ENCODE assay signal across 1 cellular context in genomic region chr20:54078296-54078695, GRCh38.
A peak's percentile ranks its signal among the peaks of the same experiment; 100 is the strongest.
TF ChIP-seq lines count a peak whose summit lies in the region.

No MANE protein-coding gene starts in this region.

TF ChIP-seq in K562, 482 proteins besides CTCF, POLR2A, EP300 and RAD21 (continued from another document):
- no peak for TF ChIP-seq POLR2B (IDR thresholded peaks at IDR 0.05; ENCODE audit: low read depth, partially characterized antibody)
- TF ChIP-seq ZNF121 (CRISPR knock-in tag; conservative IDR thresholded peaks at IDR 0.05) = no peak
- TF ChIP-seq, protein P1, sequence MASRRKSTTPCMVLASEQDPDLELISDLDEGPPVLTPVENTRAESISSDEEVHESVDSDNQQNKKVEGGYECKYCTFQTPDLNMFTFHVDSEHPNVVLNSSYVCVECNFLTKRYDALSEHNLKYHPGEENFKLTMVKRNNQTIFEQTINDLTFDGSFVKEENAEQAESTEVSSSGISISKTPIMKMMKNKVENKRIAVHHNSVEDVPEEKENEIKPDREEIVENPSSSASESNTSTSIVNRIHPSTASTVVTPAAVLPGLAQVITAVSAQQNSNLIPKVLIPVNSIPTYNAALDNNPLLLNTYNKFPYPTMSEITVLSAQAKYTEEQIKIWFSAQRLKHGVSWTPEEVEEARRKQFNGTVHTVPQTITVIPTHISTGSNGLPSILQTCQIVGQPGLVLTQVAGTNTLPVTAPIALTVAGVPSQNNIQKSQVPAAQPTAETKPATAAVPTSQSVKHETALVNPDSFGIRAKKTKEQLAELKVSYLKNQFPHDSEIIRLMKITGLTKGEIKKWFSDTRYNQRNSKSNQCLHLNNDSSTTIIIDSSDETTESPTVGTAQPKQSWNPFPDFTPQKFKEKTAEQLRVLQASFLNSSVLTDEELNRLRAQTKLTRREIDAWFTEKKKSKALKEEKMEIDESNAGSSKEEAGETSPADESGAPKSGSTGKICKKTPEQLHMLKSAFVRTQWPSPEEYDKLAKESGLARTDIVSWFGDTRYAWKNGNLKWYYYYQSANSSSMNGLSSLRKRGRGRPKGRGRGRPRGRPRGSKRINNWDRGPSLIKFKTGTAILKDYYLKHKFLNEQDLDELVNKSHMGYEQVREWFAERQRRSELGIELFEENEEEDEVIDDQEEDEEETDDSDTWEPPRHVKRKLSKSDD (conservative IDR thresholded peaks at IDR 0.05; ENCODE audit: low read length) = no peak
- TF ChIP-seq, protein P2, sequence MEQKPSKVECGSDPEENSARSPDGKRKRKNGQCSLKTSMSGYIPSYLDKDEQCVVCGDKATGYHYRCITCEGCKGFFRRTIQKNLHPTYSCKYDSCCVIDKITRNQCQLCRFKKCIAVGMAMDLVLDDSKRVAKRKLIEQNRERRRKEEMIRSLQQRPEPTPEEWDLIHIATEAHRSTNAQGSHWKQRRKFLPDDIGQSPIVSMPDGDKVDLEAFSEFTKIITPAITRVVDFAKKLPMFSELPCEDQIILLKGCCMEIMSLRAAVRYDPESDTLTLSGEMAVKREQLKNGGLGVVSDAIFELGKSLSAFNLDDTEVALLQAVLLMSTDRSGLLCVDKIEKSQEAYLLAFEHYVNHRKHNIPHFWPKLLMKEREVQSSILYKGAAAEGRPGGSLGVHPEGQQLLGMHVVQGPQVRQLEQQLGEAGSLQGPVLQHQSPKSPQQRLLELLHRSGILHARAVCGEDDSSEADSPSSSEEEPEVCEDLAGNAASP (IDR thresholded peaks at IDR 0.05) = no peak
- no peak for TF ChIP-seq BRF2 (IDR thresholded peaks at IDR 0.05; ENCODE audit: borderline replicate concordance, insufficient read depth, insufficient read length)
- TF ChIP-seq SRSF7 (optimal IDR thresholded peaks at IDR 0.05; ENCODE audit: low read depth, low read length) = no peak
- TF ChIP-seq NR2C2 (CRISPR knock-in tag; IDR thresholded peaks at IDR 0.05) = no peak
- 0 out of 2 replicates have a peak, but pooled peaks have one; percentile 44 for TF ChIP-seq NR2C2 (tag; IDR thresholded peaks at IDR 0.05)
- TF ChIP-seq MCM2 (IDR thresholded peaks at IDR 0.05; ENCODE audit: low read depth) = no peak
- TF ChIP-seq SAFB (IDR thresholded peaks at IDR 0.05; ENCODE audit: borderline replicate concordance, low read depth, low read length) = no peak
- TF ChIP-seq ZNF311 (CRISPR knock-in tag; IDR thresholded peaks at IDR 0.05) = no peak
- no peak for TF ChIP-seq ETV5 (CRISPR knock-in tag; IDR thresholded peaks at IDR 0.05; ENCODE audit: low read depth)
- no peak for TF ChIP-seq ZFPM2 (CRISPR knock-in tag; IDR thresholded peaks at IDR 0.05)
